19 cellular contexts compared by ENCODE assay signal in genomic region chr9:88433583-88434240, GRCh38. TPM values are rescaled to one million over a fixed set of nuclear protein-coding genes. Genes with fewer than 3 reads are reported as not detected.
A peak's percentile ranks its signal among the peaks of the same experiment; 100 is the strongest.
DNase-seq lines count a peak whose midpoint lies in the region; ATAC-seq and TF ChIP-seq lines count a peak whose summit lies in the region.
"Had no signal": no experiment of that assay in that cellular context is flagged by ENCODE, and none has a peak within 500 bp of the region (broad histone marks: within the 10 kb centered on the region; RNA-seq: fewer than 3 reads in every experiment).

No MANE protein-coding gene starts in this region.

- no peak overlapping the region for H3K23ac ChIP-seq in mesendoderm (ENCODE audit: low read length)

- H3K9me3 Mint-ChIP-seq in activated naive CD8-positive, alpha-beta T cell treated with anti-CD3 and anti-CD28 coated beads, Interleukin-2, amount 50 U/mL, for 24 hours = peaks cover 5% of the 10 kb centered on the region
- H3K9me3 Mint-ChIP-seq: nephron had no signal

- H3K4me1 ChIP-seq in mesendoderm (ENCODE audit: control insufficient read depth, low read depth, low read length) (no peaks in the 10 kb centered on the region), psoas muscle (no peaks in the 10 kb centered on the region)

- H2BK15ac ChIP-seq in mesendoderm (replicated peaks; ENCODE audit: low read depth) = no peak overlapping the region

- peaks cover 42% of the 10 kb centered on the region for H3K79me2 ChIP-seq in mesendoderm (ENCODE audit: control insufficient read depth, insufficient read depth, low read length)

- no peaks in the 10 kb centered on the region for H3K27me3 Mint-ChIP-seq in activated naive CD8-positive, alpha-beta T cell treated with anti-CD3 and anti-CD28 coated beads, Interleukin-2, amount 50 U/mL, for 24 hours
- H3K27me3 Mint-ChIP-seq: activated B cell treated with CpG ODN at 0.5 μM for 24 hours; activated naive CD4-positive, alpha-beta T cell treated with anti-CD3 and anti-CD28 coated beads, Interleukin-2, amount 50 U/mL, for 24 hours had no signal

- H3K36me3 Mint-ChIP-seq in activated naive CD8-positive, alpha-beta T cell treated with anti-CD3 and anti-CD28 coated beads, Interleukin-2, amount 50 U/mL, for 24 hours (ENCODE audit: low read depth) = peaks cover 49% of the 10 kb centered on the region

- no peak overlapping the region for H3K4ac ChIP-seq in mesendoderm (ENCODE audit: low read depth, low read length)

- H3K4me3 Mint-ChIP-seq in activated naive CD8-positive, alpha-beta T cell treated with anti-CD3 and anti-CD28 coated beads, Interleukin-2, amount 50 U/mL, for 24 hours = no peak overlapping the region
- H3K4me3 Mint-ChIP-seq: activated B cell treated with CpG ODN at 0.5 μM for 24 hours; activated naive CD4-positive, alpha-beta T cell treated with anti-CD3 and anti-CD28 coated beads, Interleukin-2, amount 50 U/mL, for 24 hours; nephron had no signal

- H3K9ac ChIP-seq in mesendoderm (ENCODE audit: low read length) = no peak overlapping the region

- TF ChIP-seq CTCF in psoas muscle (IDR thresholded peaks at IDR 0.05) = no peak

- H3K27ac ChIP-seq in mesendoderm (ENCODE audit: low read depth, low read length) (no peak overlapping the region), psoas muscle (no peak overlapping the region)
- H3K27ac ChIP-seq: HL-60, SJCRH30, skin epidermis, thyroid gland had no signal

- intact Hi-C loops in psoas muscle (cut with DNase I) = no loop called here

- no peak overlapping the region for H4K5ac ChIP-seq in mesendoderm (ENCODE audit: low read length)

- H3K79me1 ChIP-seq in mesendoderm (ENCODE audit: low read length) = peaks cover 15% of the 10 kb centered on the region

- H3K4me3 ChIP-seq in mesendoderm (ENCODE audit: low read length) = no peak overlapping the region
- H3K4me3 ChIP-seq in psoas muscle = no peak overlapping the region
- H3K4me3 ChIP-seq: SJCRH30, skin epidermis, thyroid gland had no signal

- no peak overlapping the region for H2BK120ac ChIP-seq in mesendoderm (ENCODE audit: low read depth, low read length)

- H3K9me3 ChIP-seq in psoas muscle = no peaks in the 10 kb centered on the region
- H3K9me3 ChIP-seq: SJCRH30, thyroid gland had no signal

- ATAC-seq in activated naive CD8-positive, alpha-beta T cell treated with anti-CD3 and anti-CD28 coated beads, Interleukin-2, amount 50 U/mL, for 24 hours = peak; percentile 82
- ATAC-seq in psoas muscle = no peak
- ATAC-seq: left cardiac atrium had no signal

- no peak overlapping the region for H3K18ac ChIP-seq in mesendoderm (ENCODE audit: low read length)

- no peak overlapping the region for H4K8ac ChIP-seq in mesendoderm (ENCODE audit: low read depth, low read length)

- H3K27me3 ChIP-seq in mesendoderm (ENCODE audit: insufficient read depth, low read length, poor library complexity) = no peaks in the 10 kb centered on the region
- no peaks in the 10 kb centered on the region for H3K27me3 ChIP-seq in psoas muscle (ENCODE audit: insufficient read depth in 3 of 3, low read length in 2 of 3)
- H3K27me3 ChIP-seq: SJCRH30, thyroid gland had no signal

- H3K36me3 ChIP-seq in mesendoderm (ENCODE audit: control insufficient read depth, insufficient read depth, low read length) = no peaks in the 10 kb centered on the region
- H3K36me3 ChIP-seq in psoas muscle (ENCODE audit: insufficient read depth in 1 of 2, low read depth in 1 of 2) = peaks cover 0 to 11% of the 10 kb centered on the region in 2 donors
- H3K36me3 ChIP-seq: thyroid gland had no signal

- peaks cover 30% of the 10 kb centered on the region for H3K4me1 Mint-ChIP-seq in activated naive CD8-positive, alpha-beta T cell treated with anti-CD3 and anti-CD28 coated beads, Interleukin-2, amount 50 U/mL, for 24 hours
- H3K4me1 Mint-ChIP-seq: nephron had no signal

- H2BK5ac ChIP-seq in mesendoderm (ENCODE audit: low read length) = no peak overlapping the region

- no peak overlapping the region for H2AK5ac ChIP-seq in mesendoderm (ENCODE audit: low read length)

- WGBS in mesendoderm (ENCODE audit: extremely low coverage, insufficient coverage, low lambda C conversion rate) = no CpG with 5 or more reads among the region's 5 CpGs
- 86 to 94% (median 89%) methylated on average over 5 of the region's 5 CpGs for WGBS in psoas muscle, 3 donors

- H3K27ac Mint-ChIP-seq in activated naive CD8-positive, alpha-beta T cell treated with anti-CD3 and anti-CD28 coated beads, Interleukin-2, amount 50 U/mL, for 24 hours = peak overlapping the region; percentile 56
- H3K27ac Mint-ChIP-seq: activated B cell treated with CpG ODN at 0.5 μM for 24 hours; activated naive CD4-positive, alpha-beta T cell treated with anti-CD3 and anti-CD28 coated beads, Interleukin-2, amount 50 U/mL, for 24 hours had no signal

- peak; percentile 50 for DNase-seq in EL
- peak; percentile 42 for DNase-seq in LHCN-M2 (ENCODE audit: low read depth)
- DNase-seq in activated naive CD8-positive, alpha-beta T cell treated with anti-CD3 and anti-CD28 coated beads, Interleukin-2, amount 50 U/mL, for 24 hours = no peak
- peak; percentile 58 for DNase-seq in mesendoderm
- DNase-seq in psoas muscle = no peak
- DNase-seq in NCI-H1930 (lab: John Stamatoyannopoulos, UW) = no peak
- no peak for DNase-seq in hypothalamus (lab: John Stamatoyannopoulos, UW)
- no peak for DNase-seq in NCI-H146 (lab: John Stamatoyannopoulos, UW)
- DNase-seq: activated B cell treated with CpG ODN at 0.5 μM for 24 hours, Calu3, left cardiac atrium, MV-4-11, NCI-H526, thyroid gland had no signal

- H3K56ac ChIP-seq in mesendoderm (ENCODE audit: low read length) = no peak overlapping the region

- no peak overlapping the region for H3K4me2 ChIP-seq in mesendoderm (ENCODE audit: low read length)

RNA-seq across cellular contexts. Expression of gene SPIN1, which starts 45.5 kb away (rescaled TPM):
- 108 and 113 TPM in 2 replicates for total RNA-seq in LHCN-M2 (2014; rRNA removed)
- 44.6 TPM for polyA plus RNA-seq in LHCN-M2 (2012)
- polyA plus RNA-seq in mesendoderm (2013, experiment 1 of 2) = 64.2 TPM
- polyA plus RNA-seq in mesendoderm (2013, experiment 2 of 2) = 66.0 TPM
- 10 to 100 TPM in 2 of 4 donors, 1 to 10 TPM in 2; 4.1 to 17.2 (median 9.4) TPM for total RNA-seq in psoas muscle
- 1 to 10 TPM; 2.5 to 9.2 (median 3.7) TPM for polyA plus RNA-seq in psoas muscle

Comparison
In these comparisons a context has a peak if more than half of its experiments do, and no peak if none do; other contexts are left out.
1. DNase-seq: peak in EL (single experiment), LHCN-M2 (single experiment) and mesendoderm (single experiment); none in activated naive CD8-positive, alpha-beta T cell treated with anti-CD3 and anti-CD28 coated beads, Interleukin-2, amount 50 U/mL, for 24 hours (single experiment), psoas muscle (0 of 2), NCI-H1930 (0 of 2), hypothalamus (0 of 51) and NCI-H146 (single experiment).